9 cellular contexts compared by ENCODE assay signal in the genomic region with DNA sequence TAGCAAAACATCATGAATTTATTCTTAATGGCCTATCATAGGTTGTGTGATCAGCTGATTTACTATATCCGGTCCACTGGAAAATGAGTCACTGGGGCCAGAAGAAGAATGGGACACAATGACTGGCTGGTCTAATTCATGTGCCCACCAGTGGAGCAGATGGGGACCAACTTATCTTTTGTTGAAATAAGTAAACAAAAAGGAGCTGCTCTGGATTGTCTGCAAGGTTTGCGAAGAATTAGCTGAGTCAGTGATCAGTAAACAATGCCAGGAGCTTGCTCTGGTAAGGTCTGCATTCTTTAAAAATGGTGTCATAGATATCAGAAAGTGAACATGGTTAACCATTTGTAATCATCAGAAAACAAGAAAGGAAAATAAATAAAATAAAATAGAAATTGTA.
A peak's percentile ranks its signal among the peaks of the same experiment; 100 is the strongest.
DNase-seq lines count a peak whose midpoint lies in the region; TF ChIP-seq lines count a peak whose summit lies in the region.
"Had no signal": no experiment of that assay in that cellular context is flagged by ENCODE, and none has a peak within 500 bp of the region (broad histone marks: within the 10 kb centered on the region; RNA-seq: fewer than 3 reads in every experiment).

No MANE protein-coding gene starts in this region.

- H4K20me1 ChIP-seq in smooth muscle cell (ENCODE audit: low read depth) = no peaks in the 10 kb centered on the region

- H3K4me1 ChIP-seq in smooth muscle cell (ENCODE audit: low read depth) (peaks cover 10% of the 10 kb centered on the region), colonic mucosa (no peaks in the 10 kb centered on the region)

- TF ChIP-seq CTCF in RWPE1 (conservative IDR thresholded peaks at IDR 0.05; ENCODE audit: low read depth) = no peak
- no peak for TF ChIP-seq CTCF in fibroblast of villous mesenchyme (IDR thresholded peaks at IDR 0.05; ENCODE audit: insufficient read depth, low read depth, low read length)
- TF ChIP-seq CTCF in smooth muscle cell (IDR thresholded peaks at IDR 0.05; ENCODE audit: borderline replicate concordance, insufficient read depth, poor library complexity, severe bottlenecking) = no peak
- no peak for TF ChIP-seq CTCF in GM10266 (IDR thresholded peaks at IDR 0.05; ENCODE audit: control insufficient read depth, insufficient read depth, low read depth, missing control alignments)
- no peak for TF ChIP-seq CTCF in colonic mucosa (IDR thresholded peaks at IDR 0.05)

- H3K4me2 ChIP-seq in smooth muscle cell = no peak overlapping the region

- POLR2A ChIA-PET in RWPE1 (lab: Yijun Ruan, JAX; ENCODE audit: low non-redundant PET) = no interaction called here

- no peak overlapping the region for H3K4me3 ChIP-seq in fibroblast of villous mesenchyme (ENCODE audit: low read depth, low read length)
- no peak overlapping the region for H3K4me3 ChIP-seq in smooth muscle cell
- H3K4me3 ChIP-seq in colonic mucosa = no peak overlapping the region

- H3K36me3 ChIP-seq in smooth muscle cell (ENCODE audit: low read depth) (no peaks in the 10 kb centered on the region), colonic mucosa (no peaks in the 10 kb centered on the region)

- intact Hi-C loops in colonic mucosa (cut with DNase I) = no loop called here

- no peaks in the 10 kb centered on the region for H3K79me2 ChIP-seq in smooth muscle cell (ENCODE audit: low read depth)

- H2AFZ ChIP-seq in smooth muscle cell (ENCODE audit: low read depth) = no peak overlapping the region

- H3F3A ChIP-seq in smooth muscle cell (ENCODE audit: low read depth) = no peaks in the 10 kb centered on the region

- 24% methylated on average over 2 of the region's 2 CpGs for WGBS in smooth muscle cell (ENCODE audit: low lambda C conversion rate)

- CTCF ChIA-PET in RWPE1 (lab: Yijun Ruan, JAX) = interaction anchor here (0.5 to 0.7 kb wide), 3 partner anchors 19 to 1412 kb away, joined by 3 read pairs; no protein-coding TSS in a partner anchor

- no peak overlapping the region for H3K9ac ChIP-seq in smooth muscle cell (ENCODE audit: low read depth)
- no peak overlapping the region for H3K9ac ChIP-seq in colonic mucosa (ENCODE audit: low read depth in 2 of 2, low read length in 2 of 2)

- H3K27ac ChIP-seq in RWPE1 (no peak overlapping the region), smooth muscle cell (ENCODE audit: low read depth) (peak overlapping the region; percentile 62), colonic mucosa (no peak overlapping the region)

- DNase-seq in NCI-H510A treated with DMSO at 0.1 percent for 48 hours (lab: John Stamatoyannopoulos, UW) (peak; percentile 10), NCI-H510A (lab: John Stamatoyannopoulos, UW) (no peak), RWPE1 (ENCODE audit: low spot score) (peak; percentile 63), fibroblast of villous mesenchyme (ENCODE audit: low read depth) (peak; percentile 39), smooth muscle cell (lab: John Stamatoyannopoulos, UW; ENCODE audit: unreplicated experiment) (no peak), OCI-M1 (lab: John Stamatoyannopoulos, UW) (no peak), GM10266 (ENCODE audit: extremely low spot score) (no peak), colonic mucosa (no peak)
- DNase-seq: SHP77 had no signal

- H3K27me3 ChIP-seq in smooth muscle cell (ENCODE audit: low read depth) (no peaks in the 10 kb centered on the region), colonic mucosa (no peaks in the 10 kb centered on the region)

- no peaks in the 10 kb centered on the region for H3K9me3 ChIP-seq in smooth muscle cell (replicated peaks; ENCODE audit: low read depth)
- H3K9me3 ChIP-seq in colonic mucosa = no peaks in the 10 kb centered on the region

Comparison
In these comparisons a context has a peak if more than half of its experiments do, and no peak if none do; other contexts are left out.
1. DNase-seq: peak in NCI-H510A treated with DMSO at 0.1 percent for 48 hours (single experiment), RWPE1 (single experiment) and fibroblast of villous mesenchyme (single experiment); none in NCI-H510A (single experiment), smooth muscle cell (single experiment), OCI-M1 (single experiment), GM10266 (single experiment) and colonic mucosa (single experiment).